ENCODE assay signal across 37 cellular contexts in genomic region chr12:65836419-65837197, GRCh38. TPM values are rescaled to one million over a fixed set of nuclear protein-coding genes. Genes with fewer than 3 reads are reported as not detected.
DNase-seq lines count a peak whose midpoint lies in the region; ATAC-seq, FAIRE-seq and TF ChIP-seq lines count a peak whose summit lies in the region.
"Had no signal": no experiment of that assay in that cellular context is flagged by ENCODE, and none has a peak within 500 bp of the region (broad histone marks: within the 10 kb centered on the region; RNA-seq: fewer than 3 reads in every experiment).

No MANE protein-coding gene starts in this region.

- no peak overlapping the region for H3K4me3 ChIP-seq in PC-3 (ENCODE audit: low read length)
- no peak overlapping the region for H3K4me3 ChIP-seq in astrocyte (ENCODE audit: insufficient read depth, low read depth, low read length)
- H3K4me3 ChIP-seq: esophagus squamous epithelium, gastrocnemius medialis, GM23338, ovary, SK-N-MC, skin epidermis, upper lobe of right lung had no signal

- no peak overlapping the region for H3K4me2 ChIP-seq in PC-3 (ENCODE audit: low read length)
- H3K4me2 ChIP-seq in astrocyte (ENCODE audit: low read length) = no peak overlapping the region
- H3K4me2 ChIP-seq: GM23338 had no signal

- H3K4me1 ChIP-seq in PC-3 (ENCODE audit: insufficient read depth, low read length) (peaks cover 25% of the 10 kb centered on the region), astrocyte (ENCODE audit: insufficient read depth, low read length) (peaks cover 5% of the 10 kb centered on the region)
- H3K4me1 ChIP-seq: esophagus squamous epithelium, gastrocnemius medialis, upper lobe of right lung had no signal

- H3K36me3 ChIP-seq in PC-3 (ENCODE audit: low read depth, low read length) (peaks cover 75% of the 10 kb centered on the region), astrocyte (ENCODE audit: insufficient read depth, low read length) (peaks cover 75% of the 10 kb centered on the region)
- H3K36me3 ChIP-seq: esophagus squamous epithelium, gastrocnemius medialis, ovary, upper lobe of right lung had no signal

- H3K4me3 Mint-ChIP-seq in astrocyte (ENCODE audit: unreplicated experiment) (no peak overlapping the region), mesothelial cell of epicardium (no peak overlapping the region)
- H3K4me3 Mint-ChIP-seq: activated naive CD8-positive, alpha-beta T cell treated with anti-CD3 and anti-CD28 coated beads, Interleukin-2, amount 10 ng/mL, durations not matched to agents 7 days and 5 days; B cell; CD4-positive, alpha-beta memory T cell; endodermal cell; GM23338; nephron; T-helper 1 cell treated with Interleukin-12 subunit alpha and Interleukin-12 subunit beta and Interleukin-4 antibody, amounts not matched to agents 30 μg/mL and 1 μg/mL, for 36 hours had no signal

- no peaks in the 10 kb centered on the region for H3K9me2 ChIP-seq in PC-3 (replicated peaks; ENCODE audit: low read length)

- H4K20me1 ChIP-seq in PC-3 (ENCODE audit: low read length) (peaks cover 53% of the 10 kb centered on the region), astrocyte (ENCODE audit: insufficient read depth, low read length) (peaks cover 37% of the 10 kb centered on the region)

- DNase-seq in ELF-1 (ENCODE audit: low read depth, low spot score) (peak; percentile 31), PC-3 (peak; percentile 67), astrocyte (ENCODE audit: low read depth) (no peak), mesothelial cell of epicardium (ENCODE audit: low spot score in 2 of 2, unreplicated experiment in 2 of 2) (no peak), NCI-H510A treated with DMSO at 0.1 percent for 48 hours (lab: John Stamatoyannopoulos, UW) (no peak)
- DNase-seq in stimulated activated CD8-positive, alpha-beta memory T cell treated with anti-CD3 and anti-CD28 coated beads, Interleukin-4, amount 100 ng/mL, for 48 hours = no peak
- DNase-seq: activated CD4-positive, alpha-beta T cell treated with anti-CD3 and anti-CD28 coated beads, Interleukin-2, amount 50 U/mL, for 48 hours; activated CD4-positive, CD25-positive, alpha-beta regulatory T cell treated with anti-CD3 and anti-CD28 coated beads, Interleukin-2, amount 50 U/mL, for 72 hours; activated gamma-delta T cell treated with Interleukin-2 at 50 U/mL for 16 hours; activated naive CD8-positive, alpha-beta T cell treated with anti-CD3 and anti-CD28 coated beads, Interleukin-2, amount 10 ng/mL, durations not matched to agents 7 days and 5 days; activated T-cell treated with anti-CD3 and anti-CD28 coated beads, Interleukin-2, amount 50 U/mL, for 48 hours; aorta; CD4-positive, alpha-beta memory T cell; dermis blood vessel endothelial cell; endodermal cell; esophagus squamous epithelium; gastrocnemius medialis; hippocampal formation; Kasumi-1; left colon; MV-4-11; NCI-H146; NCI-H2107; NCI-H446; NCI-H774; ovary; RPMI8226; stimulated activated naive CD4-positive, alpha-beta T cell treated with Interleukin-2 at 50 U/mL for 16 hours; upper lobe of right lung had no signal

- peaks cover 30% of the 10 kb centered on the region for H3K4me1 Mint-ChIP-seq in astrocyte (ENCODE audit: low read depth, unreplicated experiment)
- H3K4me1 Mint-ChIP-seq in mesothelial cell of epicardium = peaks cover 19% of the 10 kb centered on the region
- H3K4me1 Mint-ChIP-seq: activated naive CD8-positive, alpha-beta T cell treated with anti-CD3 and anti-CD28 coated beads, Interleukin-2, amount 10 ng/mL, durations not matched to agents 7 days and 5 days; B cell; CD4-positive, alpha-beta memory T cell had no signal

- H3K27me3 Mint-ChIP-seq in astrocyte (ENCODE audit: low read depth, unreplicated experiment) (no peaks in the 10 kb centered on the region), mesothelial cell of epicardium (ENCODE audit: low read depth) (no peaks in the 10 kb centered on the region)

- H3K27ac Mint-ChIP-seq in astrocyte (ENCODE audit: unreplicated experiment) = no peak overlapping the region
- H3K27ac Mint-ChIP-seq in mesothelial cell of epicardium = peak overlapping the region; percentile 43
- H3K27ac Mint-ChIP-seq: activated naive CD8-positive, alpha-beta T cell treated with anti-CD3 and anti-CD28 coated beads, Interleukin-2, amount 10 ng/mL, durations not matched to agents 7 days and 5 days; B cell; CD4-positive, alpha-beta memory T cell; endodermal cell; GM23338; T-helper 1 cell treated with Interleukin-12 subunit alpha and Interleukin-12 subunit beta and Interleukin-4 antibody, amounts not matched to agents 30 μg/mL and 1 μg/mL, for 36 hours had no signal

- TF ChIP-seq CTCF in PC-3 (conservative IDR thresholded peaks at IDR 0.05; ENCODE audit: low read depth, low read length) (no peak), astrocyte (IDR thresholded peaks at IDR 0.05; ENCODE audit: insufficient read depth, low read depth, low read length) (no peak), mesothelial cell of epicardium (IDR thresholded peaks at IDR 0.05; ENCODE audit: unreplicated experiment) (no peak)

- H3K36me3 Mint-ChIP-seq in astrocyte (ENCODE audit: low read depth, unreplicated experiment) (peaks cover 18% of the 10 kb centered on the region), mesothelial cell of epicardium (peaks cover 44% of the 10 kb centered on the region)
- H3K36me3 Mint-ChIP-seq: activated naive CD8-positive, alpha-beta T cell treated with anti-CD3 and anti-CD28 coated beads, Interleukin-2, amount 10 ng/mL, durations not matched to agents 7 days and 5 days; CD4-positive, alpha-beta memory T cell had no signal

- intact Hi-C loops in PC-3 (cut with micrococcal nuclease) = loop anchor here (5.0 kb wide), 1 partner anchor 41 kb away; no protein-coding TSS in a partner anchor

- H3F3A ChIP-seq in PC-3 (ENCODE audit: low read length, unreplicated experiment) = peaks cover 83% of the 10 kb centered on the region

- H3K9ac ChIP-seq in PC-3 (ENCODE audit: low read length) = no peak overlapping the region
- no peak overlapping the region for H3K9ac ChIP-seq in astrocyte (ENCODE audit: low read length)

- H3K9me3 Mint-ChIP-seq in astrocyte (ENCODE audit: unreplicated experiment) (peaks cover 1% of the 10 kb centered on the region), mesothelial cell of epicardium (no peaks in the 10 kb centered on the region)
- H3K9me3 Mint-ChIP-seq: activated naive CD8-positive, alpha-beta T cell treated with anti-CD3 and anti-CD28 coated beads, Interleukin-2, amount 10 ng/mL, durations not matched to agents 7 days and 5 days; CD4-positive, alpha-beta memory T cell; endodermal cell; GM23338; nephron; T-helper 1 cell treated with Interleukin-12 subunit alpha and Interleukin-12 subunit beta and Interleukin-4 antibody, amounts not matched to agents 30 μg/mL and 1 μg/mL, for 36 hours had no signal

- H3K27ac ChIP-seq in PC-3 (ENCODE audit: low read length) (peak overlapping the region; percentile 39), astrocyte (ENCODE audit: low read depth, low read length) (peak overlapping the region; percentile 16)
- H3K27ac ChIP-seq: esophagus squamous epithelium, gastrocnemius medialis, ovary, SK-N-MC, skin epidermis, upper lobe of right lung had no signal

- no TSS peak for BruUV-seq in PC-3 (replicated peaks; lab: Mats Ljungman, UMichigan)

- no peak for FAIRE-seq in astrocyte (lab: Jason Lieb, UNC)

- H3K9me3 ChIP-seq in PC-3 (ENCODE audit: low read length) (no peaks in the 10 kb centered on the region), astrocyte (ENCODE audit: insufficient read depth, low read depth, low read length) (no peaks in the 10 kb centered on the region)
- H3K9me3 ChIP-seq: esophagus squamous epithelium, gastrocnemius medialis, ovary, upper lobe of right lung had no signal

- H3K27me3 ChIP-seq in PC-3 (ENCODE audit: low read length) (no peaks in the 10 kb centered on the region), astrocyte (ENCODE audit: insufficient read depth, low read length) (no peaks in the 10 kb centered on the region)
- H3K27me3 ChIP-seq: ovary had no signal

- H3K79me2 ChIP-seq in PC-3 (ENCODE audit: low read length) = peaks cover 97% of the 10 kb centered on the region
- H3K79me2 ChIP-seq in astrocyte (ENCODE audit: insufficient read depth, low read length) = peaks cover 98% of the 10 kb centered on the region

- POLR2A ChIA-PET in PC-3 (lab: Charles Lee; ENCODE audit: unreplicated experiment) = no interaction called here

- no peak overlapping the region for H2AFZ ChIP-seq in PC-3 (ENCODE audit: low read length)
- H2AFZ ChIP-seq in astrocyte (ENCODE audit: low read depth, low read length) = no peak overlapping the region
- H2AFZ ChIP-seq: GM23338 had no signal

- peak; percentile 36 for ATAC-seq in PC-3
- no peak for ATAC-seq in esophagus mucosa
- no peak for ATAC-seq in HG02759 (IDR thresholded peaks at IDR 0.05; ENCODE audit: unreplicated experiment)
- ATAC-seq: gastrocnemius medialis, GM23338, left colon, upper lobe of right lung had no signal

- CTCF ChIA-PET in PC-3 (lab: Charles Lee) = no interaction called here

RNA-seq across cellular contexts. Expression of gene HMGA2, which starts 12.3 kb away (rescaled TPM):
- total RNA-seq in PC-3 (2014; rRNA removed) (159 and 171 TPM in 2 replicates), astrocyte (199 and 214 TPM in 2 replicates), mesothelial cell of epicardium (205 to 231 TPM (median 220 TPM) in 3 replicates), esophagus mucosa (3.3 TPM)
- total RNA-seq: activated naive CD8-positive, alpha-beta T cell treated with anti-CD3 and anti-CD28 coated beads, Interleukin-2, amount 10 ng/mL, durations not matched to agents 7 days and 5 days; B cell; CD4-positive, alpha-beta memory T cell; upper lobe of right lung had no signal

Comparison
In these comparisons a context has a peak if more than half of its experiments do, and no peak if none do; other contexts are left out.
1. DNase-seq: peak in ELF-1 (single experiment) and PC-3 (single experiment); none in astrocyte (single experiment), mesothelial cell of epicardium (0 of 2), NCI-H510A treated with DMSO at 0.1 percent for 48 hours (single experiment) and stimulated activated CD8-positive, alpha-beta memory T cell treated with anti-CD3 and anti-CD28 coated beads, Interleukin-4, amount 100 ng/mL, for 48 hours (single experiment).
2. RNA of gene HMGA2, which starts 12.3 kb away (total RNA-seq): 205 to 231 TPM in mesothelial cell of epicardium, 199 to 214 TPM in astrocyte and 159 to 171 TPM in PC-3; 3.3 TPM in esophagus mucosa (single experiment); every median in the first group is over 10 times any median in the second.